In the genomic region with DNA sequence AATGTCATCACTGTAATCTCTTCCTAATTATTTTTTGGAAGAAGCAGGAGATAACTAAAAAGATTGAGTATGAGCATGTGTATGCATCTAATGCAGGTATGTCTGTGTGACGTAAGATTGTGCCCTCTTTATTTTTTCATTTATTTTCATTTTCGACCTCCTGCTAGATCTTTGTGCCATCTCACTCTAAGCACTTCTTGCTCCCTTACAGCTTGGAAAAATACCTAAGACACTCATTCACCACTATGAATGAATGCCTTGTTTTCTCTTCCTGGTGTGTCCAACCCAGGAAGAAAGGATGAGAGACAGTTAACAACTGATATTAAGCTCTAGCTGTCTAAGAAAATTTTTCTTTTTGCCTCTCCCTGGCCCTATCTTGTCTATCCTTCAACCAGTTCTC, we compare ENCODE assay signal across 20 cellular contexts.
"Had no signal": no experiment of that assay in that cellular context is flagged by ENCODE, and none has a peak within 500 bp of the region (broad histone marks: within the 10 kb centered on the region; RNA-seq: fewer than 3 reads in every experiment).

No MANE protein-coding gene starts in this region.

- H3K9me3 ChIP-seq: prostate gland, vagina had no signal

- H3K4me1 ChIP-seq: prostate gland, vagina had no signal

- H3K36me3 ChIP-seq: prostate gland, vagina had no signal

- FAIRE-seq: astrocyte, bronchial epithelial cell had no signal

- DNase-seq: activated CD4-positive, alpha-beta T cell treated with anti-CD3 and anti-CD28 coated beads, Interleukin-2, amount 50 U/mL, for 4 hours; activated effector memory CD4-positive, alpha-beta T cell treated with anti-CD3 and anti-CD28 coated beads, Interleukin-2, amount 50 U/mL, for 16 hours; activated naive CD4-positive, alpha-beta T cell treated with anti-CD3 and anti-CD28 coated beads, Interleukin-2, amount 50 U/mL, for 16 hours; activated T-cell treated with anti-CD3 and anti-CD28 coated beads, Interleukin-2, amount 50 U/mL, for 72 hours; cerebellar nuclear complex; cortex of kidney; effector CD8-positive, alpha-beta T cell; mesendoderm; naive thymus-derived CD4-positive, alpha-beta T cell; right cardiac atrium; stimulated activated CD4-positive, alpha-beta T cell treated with anti-CD3 and anti-CD28 coated beads, Interleukin-15, amount 100 ng/mL, for 24 hours; stimulated activated CD4-positive, alpha-beta T cell treated with anti-CD3 and anti-CD28 coated beads, Interleukin-4, amount 100 ng/mL, for 1 hour; stimulated activated naive CD8-positive, alpha-beta T cell treated with anti-CD3 and anti-CD28 coated beads, Interleukin-15, amount 100 ng/mL, for 72 hours; trophoblast cell had no signal

- H3K27ac ChIP-seq: prostate gland, skin epidermis, vagina had no signal

- H3K4me3 ChIP-seq: prostate gland, skin epidermis, vagina had no signal

- ATAC-seq: activated T-cell treated with anti-CD3 and anti-CD28 coated beads, Interleukin-2, amount 50 U/mL, for 72 hours; esophagus mucosa; naive thymus-derived CD4-positive, alpha-beta T cell; right cardiac atrium; stimulated activated naive CD8-positive, alpha-beta T cell treated with anti-CD3 and anti-CD28 coated beads, Interleukin-15, amount 100 ng/mL, for 72 hours had no signal

- H3K27me3 ChIP-seq: vagina had no signal
